8 cellular contexts compared by ENCODE assay signal in genomic region chr19:12782174-12782423, GRCh38. TPM values are rescaled to one million over a fixed set of nuclear protein-coding genes. Genes with fewer than 3 reads are reported as not detected.
DNase-seq lines count a peak whose midpoint lies in the region; ATAC-seq and TF ChIP-seq lines count a peak whose summit lies in the region.

No MANE protein-coding gene starts in this region.

- peak overlapping the region; percentile 43; the same call in 1 of the 2 replicates for H3K4me3 ChIP-seq in iPS DF 6.9 (ENCODE audit: low read length)
- peak overlapping the region; percentile 33 to 78 for H3K4me3 ChIP-seq in stomach smooth muscle (ENCODE audit: low read length in 2 of 2)

- no peaks in the 10 kb centered on the region for H3K27me3 Mint-ChIP-seq in activated B cell treated with CpG ODN at 0.5 μM for 24 hours

- peaks cover 44% of the 10 kb centered on the region for H3K4me1 Mint-ChIP-seq in activated B cell treated with CpG ODN at 0.5 μM for 24 hours

- no peaks in the 10 kb centered on the region for H3K9me3 Mint-ChIP-seq in activated B cell treated with CpG ODN at 0.5 μM for 24 hours

- no peaks in the 10 kb centered on the region for H3K27me3 ChIP-seq in iPS DF 6.9 (ENCODE audit: control insufficient read depth, insufficient read depth, low read length)
- H3K27me3 ChIP-seq in stomach smooth muscle (ENCODE audit: control insufficient read depth in 1 of 2, insufficient read depth in 2 of 2, low read length in 2 of 2) = no peaks in the 10 kb centered on the region

- POLR2A ChIA-PET in activated B cell treated with CpG ODN at 0.5 μM for 24 hours (lab: Charles Lee) = interaction anchor here (0.7 to 12.7 kb wide), 7 partner anchors 10 to 171 kb away, joined by 3 to 909 read pairs (median 5); partner anchors contain the start of genes JUNB, RNASEH2A, TRIR and ZNF490

- peak overlapping the region; percentile 98 for H3K27ac Mint-ChIP-seq in activated B cell treated with CpG ODN at 0.5 μM for 24 hours

- H3K27ac ChIP-seq in iPS DF 6.9 (ENCODE audit: low read length) (no peak overlapping the region), stomach smooth muscle (ENCODE audit: low read length) (peak overlapping the region; percentile 100)

- H3K9me3 ChIP-seq in iPS DF 6.9 (ENCODE audit: control insufficient read depth, insufficient read depth, low read length) (no peaks in the 10 kb centered on the region), stomach smooth muscle (ENCODE audit: control insufficient read depth in 2 of 2, low read length in 2 of 2) (no peaks in the 10 kb centered on the region)

- intact Hi-C loops in activated B cell treated with CpG ODN at 0.5 μM for 24 hours (cut with micrococcal nuclease) = loop anchor here (1.0 kb wide), 1 partner anchor 9 kb away; the partner anchor contains the start of gene JUNB

- no peak for ATAC-seq in activated B cell treated with CpG ODN at 0.5 μM for 24 hours (ENCODE audit: low read depth)
- ATAC-seq in HG02970 (IDR thresholded peaks at IDR 0.05; ENCODE audit: low FRiP score, unreplicated experiment) = no peak
- ATAC-seq in HG03442 (IDR thresholded peaks at IDR 0.05; ENCODE audit: unreplicated experiment) = no peak

- WGBS in iPS DF 6.9 (ENCODE audit: insufficient coverage, insufficient read length) = no CpG with 5 or more reads among the region's 12 CpGs

- CTCF ChIA-PET in activated B cell treated with CpG ODN at 0.5 μM for 24 hours (lab: Charles Lee) = interaction anchor here (1.2 to 3.5 kb wide), 4 partner anchors 10 to 312 kb away, joined by 3 to 19 read pairs (median 5); partner anchors contain the start of gene JUNB

- H3K36me3 ChIP-seq in iPS DF 6.9 (ENCODE audit: control insufficient read depth, insufficient read depth, low read length) = no peaks in the 10 kb centered on the region; the same call in 1 of the 2 replicates
- H3K36me3 ChIP-seq in stomach smooth muscle (ENCODE audit: control insufficient read depth in 2 of 2, insufficient read depth in 2 of 2, low read length in 2 of 2) = no peaks in the 10 kb centered on the region

- no peaks in the 10 kb centered on the region for H3K36me3 Mint-ChIP-seq in activated B cell treated with CpG ODN at 0.5 μM for 24 hours (ENCODE audit: low read depth)

- peak overlapping the region; percentile 86 for H3K4me3 Mint-ChIP-seq in activated B cell treated with CpG ODN at 0.5 μM for 24 hours

- no peak for TF ChIP-seq CTCF in activated B cell treated with CpG ODN at 0.5 μM for 24 hours (IDR thresholded peaks at IDR 0.05)

- peak overlapping the region; percentile 74 to 94 for H3K9ac ChIP-seq in stomach smooth muscle (ENCODE audit: low read length in 2 of 2)

- DNase-seq in NCI-H1105 (lab: John Stamatoyannopoulos, UW) = peak; percentile 52
- DNase-seq in NCI-H1105 treated with DMSO at 0.1 percent for 48 hours (lab: John Stamatoyannopoulos, UW) = no peak
- no peak for DNase-seq in activated B cell treated with CpG ODN at 0.5 μM for 24 hours
- no peak for DNase-seq in iPS DF 6.9 (ENCODE audit: low read depth, low spot score)
- no peak for DNase-seq in HuH-7 (ENCODE audit: low spot score)

- H3K4me1 ChIP-seq in iPS DF 6.9 (ENCODE audit: control insufficient read depth, insufficient read depth, low read length) = peaks cover 14% of the 10 kb centered on the region; the same call in 1 of the 2 replicates
- peaks cover 66% of the 10 kb centered on the region for H3K4me1 ChIP-seq in stomach smooth muscle (ENCODE audit: control insufficient read depth, insufficient read depth, low read length)

RNA-seq across cellular contexts. Expression of gene HOOK2, which starts 6.7 kb away (rescaled TPM):
- total RNA-seq in activated B cell treated with CpG ODN at 0.5 μM for 24 hours = 13.4 and 21.2 TPM in 2 replicates

RNA-seq across cellular contexts. Expression of gene JUNB, which starts 9.2 kb away (rescaled TPM):
- 127 and 132 TPM in 2 replicates for total RNA-seq in activated B cell treated with CpG ODN at 0.5 μM for 24 hours

RNA-seq across cellular contexts. Expression of gene PRDX2, which starts 19.5 kb away (rescaled TPM):
- total RNA-seq in activated B cell treated with CpG ODN at 0.5 μM for 24 hours = 53.1 and 55.6 TPM in 2 replicates

RNA-seq across cellular contexts. Expression of gene THSD8, which starts 19.8 kb away (rescaled TPM):
- 2.3 and 5.9 TPM in 2 replicates for total RNA-seq in activated B cell treated with CpG ODN at 0.5 μM for 24 hours

RNA-seq across cellular contexts. Expression of gene RNASEH2A, which starts 24.3 kb away (rescaled TPM):
- total RNA-seq in activated B cell treated with CpG ODN at 0.5 μM for 24 hours = 13.4 and 22.1 TPM in 2 replicates
